Comparison of ENCODE assay signal across 8 cellular contexts in genomic region chr3:38131621-38132369, GRCh38. TPM values are rescaled to one million over a fixed set of nuclear protein-coding genes. Genes with fewer than 3 reads are reported as not detected.
DNase-seq lines count a peak whose midpoint lies in the region; ATAC-seq and TF ChIP-seq lines count a peak whose summit lies in the region.

No MANE protein-coding gene starts in this region.

- peaks cover 29% of the 10 kb centered on the region for H3K4me1 ChIP-seq in CD4-positive, CD25-positive, alpha-beta regulatory T cell (ENCODE audit: control insufficient read depth, insufficient read depth, low read length, poor library complexity, severe bottlenecking)

- no peak for ATAC-seq in CD4-positive, CD25-positive, alpha-beta regulatory T cell (ENCODE audit: low read depth in 2 of 2)
- ATAC-seq in left colon: no peak
- ATAC-seq in HG02970 (IDR thresholded peaks at IDR 0.05; ENCODE audit: low FRiP score, unreplicated experiment): no peak
- no peak for ATAC-seq in GM21381 (IDR thresholded peaks at IDR 0.05; ENCODE audit: unreplicated experiment)

- H3K36me3 Mint-ChIP-seq in CD4-positive, CD25-positive, alpha-beta regulatory T cell: peaks cover 35% of the 10 kb centered on the region

- H3K36me3 ChIP-seq in CD4-positive, CD25-positive, alpha-beta regulatory T cell (ENCODE audit: control insufficient read depth, insufficient read depth, low read length): peaks cover 66% of the 10 kb centered on the region
- no peaks in the 10 kb centered on the region; the same call in 1 of the 2 replicates for H3K36me3 ChIP-seq in MG63

- no peaks in the 10 kb centered on the region for H3K9me3 ChIP-seq in CD4-positive, CD25-positive, alpha-beta regulatory T cell (ENCODE audit: control insufficient read depth in 2 of 2, low read length in 2 of 2)
- H3K9me3 ChIP-seq in MG63: no peaks in the 10 kb centered on the region

- intact Hi-C loops in left colon (cut with DNase I, micrococcal nuclease): no loop called here

- no peaks in the 10 kb centered on the region for H3K9me3 Mint-ChIP-seq in CD4-positive, CD25-positive, alpha-beta regulatory T cell

- no peaks in the 10 kb centered on the region for H3K27me3 Mint-ChIP-seq in CD4-positive, CD25-positive, alpha-beta regulatory T cell

- no peak overlapping the region for H3K27ac ChIP-seq in CD4-positive, CD25-positive, alpha-beta regulatory T cell (ENCODE audit: insufficient read depth, low read length, poor library complexity, severe bottlenecking)

- DNase-seq in CD4-positive, CD25-positive, alpha-beta regulatory T cell: peak in 1 of 3 donors; percentile 33
- DNase-seq in HFF-Myc (ENCODE audit: extremely low read depth, low read depth) (no peak), left colon (peak; percentile 26 to 52), NCI-H1092 (lab: John Stamatoyannopoulos, UW) (no peak), MG63 (no peak)
- DNase-seq in activated CD4-positive, alpha-beta T cell treated with anti-CD3 and anti-CD28 coated beads, Interleukin-2, amount 50 U/mL, for 48 hours: peak; percentile 40 to 48

- peaks cover 4 to 57% (median 40%) of the 10 kb centered on the region in 4 donors for H3K4me1 Mint-ChIP-seq in CD4-positive, CD25-positive, alpha-beta regulatory T cell

- TF ChIP-seq CTCF in HFF-Myc (IDR thresholded peaks at IDR 0.05; ENCODE audit: low read depth, low read length, missing control alignments): peak; percentile 66

- H3K4me3 ChIP-seq in CD4-positive, CD25-positive, alpha-beta regulatory T cell (ENCODE audit: low read depth, low read length): no peak overlapping the region
- H3K4me3 ChIP-seq in HFF-Myc (replicated peaks; ENCODE audit: low read depth, low read length) (no peak overlapping the region), MG63 (no peak overlapping the region)

- peak overlapping the region in 2 of 4 donors; percentile 2 to 42 for H3K4me3 Mint-ChIP-seq in CD4-positive, CD25-positive, alpha-beta regulatory T cell

- no peaks in the 10 kb centered on the region for H3K27me3 ChIP-seq in CD4-positive, CD25-positive, alpha-beta regulatory T cell (ENCODE audit: control insufficient read depth, insufficient read depth, low read length)
- no peaks in the 10 kb centered on the region for H3K27me3 ChIP-seq in MG63

- H3K27ac Mint-ChIP-seq in CD4-positive, CD25-positive, alpha-beta regulatory T cell: peak overlapping the region in 2 of 3 donors; percentile 6 to 42

RNA-seq across cellular contexts. Expression of gene ACAA1, which starts 5.1 kb away (rescaled TPM):
- 80.7 TPM for total RNA-seq in CD4-positive, CD25-positive, alpha-beta regulatory T cell
- 10 to 100 TPM; 55.6 to 79.3 (median 67.2) TPM for polyA plus RNA-seq in CD4-positive, CD25-positive, alpha-beta regulatory T cell
- total RNA-seq in left colon: 100 to 1,000 TPM; 177 to 186 TPM
- 9.7 and 31.8 TPM in 2 replicates for total RNA-seq in MG63 (2014; rRNA removed; shearing (Covaris generic); ENCODE audit: low replicate concordance)

RNA-seq across cellular contexts. Expression of gene MYD88, which starts 6.7 kb away (rescaled TPM):
- 49.9 TPM for total RNA-seq in CD4-positive, CD25-positive, alpha-beta regulatory T cell
- 100 to 1,000 TPM; 114 to 184 (median 139) TPM for polyA plus RNA-seq in CD4-positive, CD25-positive, alpha-beta regulatory T cell
- 10 to 100 TPM; 66.1 to 76.4 TPM for total RNA-seq in left colon
- total RNA-seq in MG63 (2014; rRNA removed; shearing (Covaris generic); ENCODE audit: low replicate concordance): 4.1 TPM in 1 of 2 replicates, not detected in the other

RNA-seq across cellular contexts. Expression of gene OXSR1, which starts 33.5 kb away (rescaled TPM):
- 62.3 TPM for total RNA-seq in CD4-positive, CD25-positive, alpha-beta regulatory T cell
- 10 to 100 TPM; 12.6 to 19.3 (median 16.1) TPM for polyA plus RNA-seq in CD4-positive, CD25-positive, alpha-beta regulatory T cell
- total RNA-seq in left colon: 10 to 100 TPM; 42.5 to 42.8 TPM
- total RNA-seq in MG63 (2014; rRNA removed; shearing (Covaris generic); ENCODE audit: low replicate concordance): 13.2 and 20.3 TPM in 2 replicates

Comparison
In these comparisons a context has a peak if more than half of its experiments do, and no peak if none do; other contexts are left out.
1. DNase-seq: peak in activated CD4-positive, alpha-beta T cell treated with anti-CD3 and anti-CD28 coated beads, Interleukin-2, amount 50 U/mL, for 48 hours (2 of 2) and left colon (2 of 2); none in HFF-Myc (single experiment), NCI-H1092 (single experiment) and MG63 (single experiment).